2 cellular contexts compared by ENCODE assay signal in genomic region chr16:83011939-83012338, GRCh38.
TF ChIP-seq lines count a peak whose summit lies in the region.

No MANE protein-coding gene starts in this region.

TF ChIP-seq in SK-N-SH, 30 proteins besides CTCF, POLR2A, EP300 and RAD21 (continued from another document):
- TF ChIP-seq REST (IDR thresholded peaks at IDR 0.05; ENCODE audit: low read depth, low read length): no peak
- TF ChIP-seq RCOR1 (IDR thresholded peaks at IDR 0.05; ENCODE audit: low read length): no peak
- no peak for TF ChIP-seq CHD2 (IDR thresholded peaks at IDR 0.05; ENCODE audit: low read length, partially characterized antibody)
- no peak for TF ChIP-seq USF1 (IDR thresholded peaks at IDR 0.05; ENCODE audit: borderline replicate concordance, low read depth)
- TF ChIP-seq FOXM1 (IDR thresholded peaks at IDR 0.05; ENCODE audit: low read depth): no peak
- TF ChIP-seq MEF2A (IDR thresholded peaks at IDR 0.05; ENCODE audit: borderline replicate concordance, low read depth): no peak

TF ChIP-seq in SK-N-SH treated with all-trans-retinoic acid at 6 μM for 48 hours, 23 proteins besides CTCF, POLR2A, EP300 and RAD21 (continued from another document):
- no peak for TF ChIP-seq CSRNP3 (CRISPR knock-in tag; IDR thresholded peaks at IDR 0.05)
- no peak for TF ChIP-seq ZNF70 (CRISPR knock-in tag; IDR thresholded peaks at IDR 0.05)
